9 cellular contexts compared by ENCODE assay signal in the genomic region with DNA sequence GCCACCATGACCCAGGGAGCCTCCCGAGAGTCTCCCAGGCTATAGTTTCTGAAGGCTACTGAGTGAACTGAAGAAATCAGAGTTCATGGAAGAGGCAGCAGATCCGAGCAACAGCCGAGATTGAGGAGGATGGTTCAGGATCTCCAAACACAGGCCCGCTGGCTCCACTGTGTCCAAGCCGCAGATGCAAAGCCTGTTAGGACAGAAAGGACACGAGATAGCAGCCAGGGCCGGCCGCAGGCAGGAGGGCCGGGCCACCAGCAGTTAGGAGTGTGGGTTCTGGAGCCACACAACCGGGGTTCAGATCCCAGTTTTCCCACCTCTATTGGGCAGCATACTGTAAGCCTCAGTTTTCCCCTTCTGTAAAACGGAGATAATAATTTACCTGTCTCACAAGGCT. TPM values are rescaled to one million over a fixed set of nuclear protein-coding genes. Genes with fewer than 3 reads are reported as not detected.
DNase-seq lines count a peak whose midpoint lies in the region; ATAC-seq and TF ChIP-seq lines count a peak whose summit lies in the region.
"Had no signal": no experiment of that assay in that cellular context is flagged by ENCODE, and none has a peak within 500 bp of the region (broad histone marks: within the 10 kb centered on the region; RNA-seq: fewer than 3 reads in every experiment).

No MANE protein-coding gene starts in this region.

- no peaks in the 10 kb centered on the region for H3K79me1 ChIP-seq in mesenchymal stem cell (replicated peaks; ENCODE audit: low read length, poor library complexity, severe bottlenecking)

- H3K9me3 ChIP-seq in mesenchymal stem cell (ENCODE audit: control insufficient read depth, low read length) (no peaks in the 10 kb centered on the region), MG63 (no peaks in the 10 kb centered on the region)

- peak overlapping the region; percentile 72 for H3K4me3 Mint-ChIP-seq in HFFc6
- H3K4me3 Mint-ChIP-seq in activated naive CD8-positive, alpha-beta T cell treated with anti-CD3 and anti-CD28 coated beads, Interleukin-2, amount 50 U/mL, for 24 hours, result no peak overlapping the region

- ATAC-seq in activated naive CD8-positive, alpha-beta T cell treated with anti-CD3 and anti-CD28 coated beads, Interleukin-2, amount 50 U/mL, for 24 hours, result no peak

- no peak overlapping the region for H2AFZ ChIP-seq in mesenchymal stem cell (ENCODE audit: low read depth, low read length)

- H3K18ac ChIP-seq in mesenchymal stem cell (ENCODE audit: low read depth in 1 of 2, low read length in 2 of 2), result peak overlapping the region; percentile 65 to 99

- peaks cover 69% of the 10 kb centered on the region for H3K4me1 Mint-ChIP-seq in HFFc6 (ENCODE audit: low read depth)
- peaks cover 70% of the 10 kb centered on the region for H3K4me1 Mint-ChIP-seq in activated naive CD8-positive, alpha-beta T cell treated with anti-CD3 and anti-CD28 coated beads, Interleukin-2, amount 50 U/mL, for 24 hours

- H3K14ac ChIP-seq in mesenchymal stem cell (ENCODE audit: low read length in 2 of 2), result peak overlapping the region in 1 of 2 experiments; percentile 86

- H2AK5ac ChIP-seq in mesenchymal stem cell (ENCODE audit: low read length, severe bottlenecking), result peak overlapping the region; percentile 90

- H3K9me3 Mint-ChIP-seq in HFFc6, result no peaks in the 10 kb centered on the region
- no peaks in the 10 kb centered on the region for H3K9me3 Mint-ChIP-seq in activated naive CD8-positive, alpha-beta T cell treated with anti-CD3 and anti-CD28 coated beads, Interleukin-2, amount 50 U/mL, for 24 hours
- H3K9me3 Mint-ChIP-seq: T-cell had no signal

- no peak overlapping the region for H3K4me3 ChIP-seq in mesenchymal stem cell (ENCODE audit: insufficient read depth in 1 of 2, low read depth in 1 of 2, low read length in 2 of 2)
- no peak overlapping the region for H3K4me3 ChIP-seq in MG63

- DNase-seq in HFFc6 (no peak), mesenchymal stem cell (no peak), substantia nigra (lab: John Stamatoyannopoulos, UW) (no peak), foreskin melanocyte (no peak), MG63 (no peak), COLO829 (ENCODE audit: low spot score) (no peak)
- DNase-seq in activated naive CD8-positive, alpha-beta T cell treated with anti-CD3 and anti-CD28 coated beads, Interleukin-2, amount 50 U/mL, for 24 hours, result no peak
- DNase-seq: NCI-H2081 had no signal

- peak overlapping the region; percentile 94 for H2BK5ac ChIP-seq in mesenchymal stem cell (ENCODE audit: low read depth, low read length, poor library complexity, severe bottlenecking)

- TF ChIP-seq CTCF in HFFc6 (IDR thresholded peaks at IDR 0.05), result no peak

- H3K4ac ChIP-seq in mesenchymal stem cell (ENCODE audit: low read depth in 1 of 2, low read length in 2 of 2), result peak overlapping the region; percentile 96 to 97

- 0 out of 2 replicates have a peak, but pooled peaks cover 4% of the 10 kb centered on the region for H3K36me3 Mint-ChIP-seq in HFFc6 (ENCODE audit: low read depth)
- H3K36me3 Mint-ChIP-seq in activated naive CD8-positive, alpha-beta T cell treated with anti-CD3 and anti-CD28 coated beads, Interleukin-2, amount 50 U/mL, for 24 hours (ENCODE audit: low read depth), result no peaks in the 10 kb centered on the region
- H3K36me3 Mint-ChIP-seq: T-cell had no signal

- peak overlapping the region; percentile 89 for H4K8ac ChIP-seq in mesenchymal stem cell (ENCODE audit: low read length)

- peak overlapping the region; percentile 98 for H3K27ac Mint-ChIP-seq in HFFc6
- peak overlapping the region; percentile 93 for H3K27ac Mint-ChIP-seq in activated naive CD8-positive, alpha-beta T cell treated with anti-CD3 and anti-CD28 coated beads, Interleukin-2, amount 50 U/mL, for 24 hours

- H2BK120ac ChIP-seq in mesenchymal stem cell (ENCODE audit: low read depth, low read length), result peak overlapping the region; percentile 88

- H3K36me3 ChIP-seq in mesenchymal stem cell (ENCODE audit: control insufficient read depth in 1 of 2, insufficient read depth in 2 of 2, low read depth in 1 of 2, low read length in 2 of 2) (peaks cover 30 to 32% of the 10 kb centered on the region in 2 experiments), MG63 (peaks cover 38% of the 10 kb centered on the region)

- H3K23ac ChIP-seq in mesenchymal stem cell (ENCODE audit: low read length in 2 of 2), result no peak overlapping the region

- H3K4me1 ChIP-seq in mesenchymal stem cell (ENCODE audit: control insufficient read depth, insufficient read depth, low read depth, low read length), result peaks cover 73% of the 10 kb centered on the region

- WGBS in mesenchymal stem cell, result 74% methylated on average over 10 of the region's 11 CpGs

- peak overlapping the region; percentile 95 for H3K27ac ChIP-seq in mesenchymal stem cell (ENCODE audit: low read length, poor library complexity, severe bottlenecking)
- H3K27ac ChIP-seq in substantia nigra (ENCODE audit: low read depth, low read length, poor library complexity, severe bottlenecking), result peak overlapping the region; percentile 61

- peak overlapping the region; percentile 85 for H3K9ac ChIP-seq in mesenchymal stem cell (ENCODE audit: low read length)

- peaks cover 4% of the 10 kb centered on the region; the same call in 1 of the 2 replicates for H3K27me3 Mint-ChIP-seq in HFFc6 (ENCODE audit: insufficient read depth)
- no peaks in the 10 kb centered on the region for H3K27me3 Mint-ChIP-seq in activated naive CD8-positive, alpha-beta T cell treated with anti-CD3 and anti-CD28 coated beads, Interleukin-2, amount 50 U/mL, for 24 hours

- peak overlapping the region; percentile 99 for H4K91ac ChIP-seq in mesenchymal stem cell (ENCODE audit: low read length)

- H2BK12ac ChIP-seq in mesenchymal stem cell (ENCODE audit: low read length in 2 of 2), result peak overlapping the region; percentile 35 to 91

- H2BK15ac ChIP-seq in mesenchymal stem cell (ENCODE audit: low read depth, poor library complexity, severe bottlenecking), result peak overlapping the region; percentile 38

- H3K27me3 ChIP-seq in mesenchymal stem cell (ENCODE audit: control insufficient read depth in 1 of 2, insufficient read depth in 1 of 2, low read length in 2 of 2) (no peaks in the 10 kb centered on the region), MG63 (no peaks in the 10 kb centered on the region)

- no peak overlapping the region for H3K4me2 ChIP-seq in mesenchymal stem cell (ENCODE audit: low read length, poor library complexity, severe bottlenecking)

RNA-seq across cellular contexts. Expression of a gene that starts 27.7 kb away (rescaled TPM):
- 10 to 100 TPM; 66.5 to 81.1 (median 71.4) TPM for total RNA-seq in HFFc6 (2021; fragmentation: NEBNext Ultra II Directional; extraction: Animal tissue kit (Norgen Biotek cat#: 25700))
- 99.8 TPM for polyA plus RNA-seq in mesenchymal stem cell (2013, experiment 1 of 2)
- 97.5 TPM for polyA plus RNA-seq in mesenchymal stem cell (2013, experiment 2 of 2)
- 25.0 and 33.1 TPM in 2 replicates for total RNA-seq in MG63 (2014; rRNA removed; shearing (Covaris generic); ENCODE audit: low replicate concordance)
